1 cellular context compared by ENCODE assay signal in genomic region chr19:51703655-51704515, GRCh38.
TF ChIP-seq lines count a peak whose summit lies in the region.

No MANE protein-coding gene starts in this region.

TF ChIP-seq in K562, 482 proteins besides CTCF, POLR2A, EP300 and RAD21 (continued from another document and continues in another):
- TF ChIP-seq ZNF584 (CRISPR knock-in tag; IDR thresholded peaks at IDR 0.05; ENCODE audit: low read depth) (no peak), THAP12 (CRISPR knock-in tag; IDR thresholded peaks at IDR 0.05) (peak; percentile 84; the same call in 1 of the 2 replicates), E2F5 (CRISPR knock-in tag; IDR thresholded peaks at IDR 0.05) (no peak), HMGXB4 (CRISPR knock-in tag; IDR thresholded peaks at IDR 0.05) (no peak), NR2C1 (IDR thresholded peaks at IDR 0.05) (no peak), NR2C1 (tag; IDR thresholded peaks at IDR 0.05) (no peak), MED1 (CRISPR knock-in tag; IDR thresholded peaks at IDR 0.05; ENCODE audit: borderline replicate concordance) (no peak), EWSR1 (IDR thresholded peaks at IDR 0.05; ENCODE audit: borderline replicate concordance, low read depth, partially characterized antibody) (no peak), RCOR1 (IDR thresholded peaks at IDR 0.05; ENCODE audit: borderline replicate concordance in 1 of 2, low read depth in 2 of 2, low read length in 2 of 2) (peak in 1 of 2 experiments; percentile 20; a peak in 1 of 4 replicates), ZNF311 (CRISPR knock-in tag; IDR thresholded peaks at IDR 0.05) (no peak), TSHZ1 (CRISPR knock-in tag; IDR thresholded peaks at IDR 0.05) (no peak), BCLAF1 (IDR thresholded peaks at IDR 0.05; ENCODE audit: borderline replicate concordance in 1 of 2, control insufficient read depth in 1 of 2, low read depth in 2 of 2, low read length in 1 of 2) (0 out of 4 replicates have a peak, but pooled peaks of 1 of the 2 experiments have one; percentile 62), ZNF561 (CRISPR knock-in tag; conservative IDR thresholded peaks at IDR 0.05) (no peak), NR2C2 (CRISPR knock-in tag; IDR thresholded peaks at IDR 0.05) (no peak), NR2C2 (tag; IDR thresholded peaks at IDR 0.05) (peak; percentile 52), FIP1L1 (IDR thresholded peaks at IDR 0.05; ENCODE audit: low read depth, low read length, poor library complexity, severe bottlenecking) (no peak), POLR2G (IDR thresholded peaks at IDR 0.05; ENCODE audit: low read depth, low read length) (peak; percentile 92), NR4A1 (CRISPR knock-in tag; IDR thresholded peaks at IDR 0.05) (no peak), NR4A1 (tag; IDR thresholded peaks at IDR 0.05) (no peak), IRF1 (CRISPR knock-in tag; IDR thresholded peaks at IDR 0.05; ENCODE audit: borderline replicate concordance) (no peak), HNRNPLL (IDR thresholded peaks at IDR 0.05; ENCODE audit: low read depth, low read length, poor library complexity, severe bottlenecking) (no peak), GABPB1 (CRISPR knock-in tag; IDR thresholded peaks at IDR 0.05) (peak; percentile 70), NR3C1 (CRISPR knock-in tag; IDR thresholded peaks at IDR 0.05) (peak; percentile 70), RREB1 (CRISPR knock-in tag; IDR thresholded peaks at IDR 0.05) (no peak), SRSF1 (IDR thresholded peaks at IDR 0.05; ENCODE audit: low read depth, low read length) (no peak), ZNF507 (tag; conservative IDR thresholded peaks at IDR 0.05) (no peak)
